ENCODE assay signal across 8 cellular contexts in genomic region chr2:241844066-241844728, GRCh38. TPM values are rescaled to one million over a fixed set of nuclear protein-coding genes. Genes with fewer than 3 reads are reported as not detected.
DNase-seq lines count a peak whose midpoint lies in the region; ATAC-seq and TF ChIP-seq lines count a peak whose summit lies in the region.

No MANE protein-coding gene starts in this region.

- H3K4me3 Mint-ChIP-seq in naive B cell = peak overlapping the region; percentile 59 to 85 (median 79)

- H3K9me3 ChIP-seq in DND-41 (ENCODE audit: insufficient read depth, low read length, severe bottlenecking) (no peaks in the 10 kb centered on the region), esophagus (ENCODE audit: control insufficient read depth in 2 of 2, insufficient read depth in 1 of 2, low read depth in 1 of 2, low read length in 1 of 2) (no peaks in the 10 kb centered on the region)

- H3K9ac ChIP-seq in DND-41 (ENCODE audit: low read depth, low read length) = no peak overlapping the region

- H3K4me3 ChIP-seq in DND-41 (ENCODE audit: low read depth in 1 of 2, low read length in 2 of 2) (no peak overlapping the region), esophagus (ENCODE audit: low read depth in 1 of 2, low read length in 2 of 2) (peak overlapping the region; percentile 28 to 44)

- no peaks in the 10 kb centered on the region for H3K4me1 ChIP-seq in DND-41 (ENCODE audit: insufficient read depth, low read length)
- H3K4me1 ChIP-seq in esophagus (ENCODE audit: control insufficient read depth in 2 of 2, insufficient read depth in 2 of 2, low read length in 1 of 2) = peaks cover 0 to 6% of the 10 kb centered on the region in 2 donors

- H3K27ac ChIP-seq in DND-41 (ENCODE audit: low read length) (no peak overlapping the region), esophagus (ENCODE audit: low read depth in 2 of 2, low read length in 1 of 2) (peak overlapping the region in 1 of 2 donors; percentile 36)

- WGBS in esophagus, 2 donors = 4 to 7% methylated on average over 39 to 65 of the region's 65 CpGs

- no peak for TF ChIP-seq CTCF in DND-41 (IDR thresholded peaks at IDR 0.05; ENCODE audit: borderline replicate concordance, extremely low read depth, low read length, poor library complexity, severe bottlenecking)

- no peak overlapping the region for H3K4me2 ChIP-seq in DND-41 (ENCODE audit: insufficient read depth, low read length)

- H3K36me3 ChIP-seq in DND-41 (ENCODE audit: insufficient read depth, low read length) (no peaks in the 10 kb centered on the region), esophagus (ENCODE audit: control insufficient read depth in 2 of 2, insufficient read depth in 2 of 2, low read length in 1 of 2) (no peaks in the 10 kb centered on the region)

- ATAC-seq in DND-41 (ENCODE audit: insufficient read depth, low read depth) (peak; percentile 48; the same call in 2 of the 3 replicates), GM21717 (IDR thresholded peaks at IDR 0.05; ENCODE audit: unreplicated experiment) (peak; percentile 69), naive B cell (ENCODE audit: low read depth in 2 of 2) (peak; percentile 88 to 90), HG02623 (IDR thresholded peaks at IDR 0.05; ENCODE audit: unreplicated experiment) (no peak)

- H3K27me3 ChIP-seq in DND-41 (ENCODE audit: insufficient read depth, low read length, poor library complexity) = peaks cover 8% of the 10 kb centered on the region
- no peaks in the 10 kb centered on the region for H3K27me3 ChIP-seq in esophagus (ENCODE audit: control insufficient read depth in 1 of 2, insufficient read depth in 2 of 2, low read length in 2 of 2)

- peaks cover 12 to 26% (median 15%) of the 10 kb centered on the region in 3 donors for H3K4me1 Mint-ChIP-seq in naive B cell

- no peaks in the 10 kb centered on the region for H3K9me3 Mint-ChIP-seq in naive B cell

- no peaks in the 10 kb centered on the region for H3K36me3 Mint-ChIP-seq in naive B cell

- H3K79me2 ChIP-seq in DND-41 (ENCODE audit: insufficient read depth, low read length) = no peaks in the 10 kb centered on the region

- no peaks in the 10 kb centered on the region for H4K20me1 ChIP-seq in DND-41 (ENCODE audit: insufficient read depth, low read length)

- DNase-seq in DND-41 = peak; percentile 12
- peak; percentile 19 to 37 for DNase-seq in NCI-H1930 (lab: John Stamatoyannopoulos, UW)
- peak; percentile 84 for DNase-seq in activated CD8-positive, alpha-beta memory T cell treated with anti-CD3 and anti-CD28 coated beads, Interleukin-2, amount 50 U/mL, for 4 hours
- DNase-seq in naive B cell = peak; percentile 71
- DNase-seq in stimulated activated naive CD4-positive, alpha-beta T cell treated with Interleukin-2 at 50 U/mL for 16 hours (lab: John Stamatoyannopoulos, UW) = peak; percentile 85

- peak overlapping the region in 5 of 6 donors; percentile 21 to 73 (median 56) for H3K27ac Mint-ChIP-seq in naive B cell

- no peak overlapping the region for H2AFZ ChIP-seq in DND-41 (ENCODE audit: low read depth, low read length)

- peaks cover 0 to 16% (median 4%) of the 10 kb centered on the region in 3 donors for H3K27me3 Mint-ChIP-seq in naive B cell

RNA-seq across cellular contexts. Expression of gene PDCD1, which starts 14.5 kb away (rescaled TPM):
- under 1 TPM; 0.54 to 0.73 TPM for polyA plus RNA-seq in esophagus
- not detected for polyA plus RNA-seq in naive B cell (ENCODE audit: low read depth in 6 of 6)

RNA-seq across cellular contexts. Expression of gene RTP5, which starts 25.3 kb away (rescaled TPM):
- polyA plus RNA-seq in esophagus (under 1 TPM; 0.06 to 0.28 TPM), naive B cell (ENCODE audit: low read depth in 6 of 6) (not detected)

RNA-seq across cellular contexts. Expression of gene NEU4, which starts 35.2 kb away (rescaled TPM):
- under 1 TPM in 1 of 2 donors, not detected in 1; 0.04 TPM for polyA plus RNA-seq in esophagus
- polyA plus RNA-seq in naive B cell (ENCODE audit: low read depth in 6 of 6) = 1 to 10 TPM in 1 of 6 donors, under 1 TPM in 1, not detected in 4; 0.55 to 1.7 TPM

Comparison
In these comparisons a context has a peak if more than half of its experiments do, and no peak if none do; other contexts are left out.
1. DNase-seq: peak in every context shown above with its lines; median percentile 85 in stimulated activated naive CD4-positive, alpha-beta T cell treated with Interleukin-2 at 50 U/mL for 16 hours; 84 in activated CD8-positive, alpha-beta memory T cell treated with anti-CD3 and anti-CD28 coated beads, Interleukin-2, amount 50 U/mL, for 4 hours; 71 in naive B cell; 28 in NCI-H1930; 12 in DND-41.
2. H3K4me3 ChIP-seq: peak in esophagus (2 of 2); none in DND-41 (0 of 2).